Comparison of ENCODE assay signal across 8 cellular contexts in the genomic region with DNA sequence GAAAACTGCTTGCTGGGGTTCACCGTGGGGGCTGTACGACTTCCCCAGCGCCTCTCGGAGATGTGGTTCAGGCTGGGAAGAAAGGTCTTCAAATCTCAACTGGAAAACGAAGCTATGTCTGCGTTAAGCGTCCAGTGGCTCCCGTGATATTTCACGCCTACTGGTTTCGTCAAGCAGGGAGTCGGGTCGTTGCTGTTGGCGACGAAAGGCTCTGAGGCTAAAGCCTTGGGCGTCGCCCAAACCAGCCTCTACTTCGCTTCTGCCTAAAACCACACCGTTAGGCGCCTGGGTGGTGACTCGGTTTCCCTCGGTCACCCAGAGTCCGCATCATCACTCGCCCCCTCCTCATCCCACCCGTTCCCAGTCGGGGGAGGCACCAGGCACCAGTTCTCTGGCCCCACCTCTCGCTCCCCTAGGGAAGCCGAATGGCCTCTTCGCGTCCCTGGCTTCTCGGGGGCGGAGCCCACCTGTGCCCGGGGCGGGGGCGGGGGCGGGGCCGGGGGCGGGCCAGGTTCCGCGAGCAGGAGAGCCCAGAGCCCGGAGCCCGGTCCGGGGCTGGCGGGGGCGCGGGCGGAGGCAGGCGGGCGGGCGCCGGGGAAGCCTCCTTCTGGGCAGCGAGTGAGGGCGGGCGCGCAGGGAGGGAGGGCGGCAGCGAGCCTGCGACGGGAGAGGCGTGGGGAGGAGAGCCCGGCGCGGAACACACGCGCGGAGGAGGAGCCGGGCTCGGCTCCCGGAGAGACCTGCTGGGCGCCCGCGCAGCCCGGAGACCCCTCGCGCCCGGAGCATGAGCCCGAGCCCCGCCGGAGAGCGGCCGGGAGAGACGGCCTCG. TPM values are rescaled to one million over a fixed set of nuclear protein-coding genes. Genes with fewer than 3 reads are reported as not detected.
A peak's percentile ranks its signal among the peaks of the same experiment; 100 is the strongest.
DNase-seq lines count a peak whose midpoint lies in the region.

Gene B4GALNT3, plus strand, starts transcription at position 510 of the 829 bp plus-strand sequence. CDS start 438 bp downstream, outside the sequence.

- no peak within 1 kb of the TSS for H2BK12ac ChIP-seq in mesenchymal stem cell (ENCODE audit: low read length in 2 of 2)

- peak; percentile 13 for DNase-seq in EH (ENCODE audit: low read depth)
- DNase-seq in NCI-H1105 (lab: John Stamatoyannopoulos, UW) = peak; percentile 53
- peak; percentile 82 for DNase-seq in activated CD4-positive, alpha-beta T cell treated with anti-CD3 and anti-CD28 coated beads, Interleukin-2, amount 10 ng/mL, durations not matched to agents 24 days and 14 days
- DNase-seq in effector CD4-positive, alpha-beta T cell = peak; percentile 25
- DNase-seq in mesenchymal stem cell = peak; percentile 20
- DNase-seq in stimulated activated naive CD4-positive, alpha-beta T cell treated with Interleukin-2 at 50 U/mL for 16 hours (lab: John Stamatoyannopoulos, UW) = peak; percentile 32
- DNase-seq in GM19238 (ENCODE audit: insufficient read length, low spot score) = no peak
- DNase-seq in NCI-H446 (lab: John Stamatoyannopoulos, UW) = no peak

- peak within 1 kb of the TSS in 1 of 2 experiments; percentile 64 for H3K18ac ChIP-seq in mesenchymal stem cell (ENCODE audit: low read depth in 1 of 2, low read length in 2 of 2)

- no peak within 1 kb of the TSS for H3K27ac Mint-ChIP-seq in activated CD4-positive, alpha-beta T cell treated with anti-CD3 and anti-CD28 coated beads, Interleukin-2, amount 10 ng/mL, durations not matched to agents 24 days and 14 days

- no peak within 1 kb of the TSS for H2AK5ac ChIP-seq in mesenchymal stem cell (ENCODE audit: low read length, severe bottlenecking)

- no peaks in the 10 kb centered on the region for H3K36me3 ChIP-seq in mesenchymal stem cell (ENCODE audit: control insufficient read depth in 1 of 2, insufficient read depth in 2 of 2, low read depth in 1 of 2, low read length in 2 of 2)

- H3K27ac ChIP-seq in mesenchymal stem cell (ENCODE audit: low read length, poor library complexity, severe bottlenecking) = no peak within 1 kb of the TSS

- intact Hi-C loops in activated CD4-positive, alpha-beta T cell treated with anti-CD3 and anti-CD28 coated beads, Interleukin-2, amount 10 ng/mL, durations not matched to agents 24 days and 14 days (cut with micrococcal nuclease) = no loop called here

- no peak within 1 kb of the TSS for H2BK120ac ChIP-seq in mesenchymal stem cell (ENCODE audit: low read depth, low read length)

- H3K23ac ChIP-seq in mesenchymal stem cell (ENCODE audit: low read length in 2 of 2) = no peak within 1 kb of the TSS

- H2BK5ac ChIP-seq in mesenchymal stem cell (ENCODE audit: low read depth, low read length, poor library complexity, severe bottlenecking) = no peak within 1 kb of the TSS

- H3K27me3 ChIP-seq in mesenchymal stem cell (ENCODE audit: control insufficient read depth in 1 of 2, insufficient read depth in 1 of 2, low read length in 2 of 2) = peaks cover 67 to 90% of the 10 kb centered on the region in 2 experiments

- no peak within 1 kb of the TSS for H4K91ac ChIP-seq in mesenchymal stem cell (ENCODE audit: low read length)

- H3K4ac ChIP-seq in mesenchymal stem cell (ENCODE audit: low read depth in 1 of 2, low read length in 2 of 2) = no peak within 1 kb of the TSS

- peak within 1 kb of the TSS; percentile 87 for H3K4me3 Mint-ChIP-seq in activated CD4-positive, alpha-beta T cell treated with anti-CD3 and anti-CD28 coated beads, Interleukin-2, amount 10 ng/mL, durations not matched to agents 24 days and 14 days

- H3K27me3 Mint-ChIP-seq in activated CD4-positive, alpha-beta T cell treated with anti-CD3 and anti-CD28 coated beads, Interleukin-2, amount 10 ng/mL, durations not matched to agents 24 days and 14 days = peaks cover 78% of the 10 kb centered on the region

- H3K9me3 ChIP-seq in mesenchymal stem cell (ENCODE audit: control insufficient read depth, low read length) = no peaks in the 10 kb centered on the region

- H2BK15ac ChIP-seq in mesenchymal stem cell (ENCODE audit: low read depth, poor library complexity, severe bottlenecking) = peak within 1 kb of the TSS; percentile 55

- peaks cover 2% of the 10 kb centered on the region for H3K36me3 Mint-ChIP-seq in activated CD4-positive, alpha-beta T cell treated with anti-CD3 and anti-CD28 coated beads, Interleukin-2, amount 10 ng/mL, durations not matched to agents 24 days and 14 days (ENCODE audit: low read depth)

- no peaks in the 10 kb centered on the region for H3K79me1 ChIP-seq in mesenchymal stem cell (replicated peaks; ENCODE audit: low read length, poor library complexity, severe bottlenecking)

- H3K4me3 ChIP-seq in mesenchymal stem cell (ENCODE audit: insufficient read depth in 1 of 2, low read depth in 1 of 2, low read length in 2 of 2) = peak within 1 kb of the TSS; percentile 61 to 66

- no peaks in the 10 kb centered on the region for H3K9me3 Mint-ChIP-seq in activated CD4-positive, alpha-beta T cell treated with anti-CD3 and anti-CD28 coated beads, Interleukin-2, amount 10 ng/mL, durations not matched to agents 24 days and 14 days

- H3K4me1 Mint-ChIP-seq in activated CD4-positive, alpha-beta T cell treated with anti-CD3 and anti-CD28 coated beads, Interleukin-2, amount 10 ng/mL, durations not matched to agents 24 days and 14 days = peaks cover 12% of the 10 kb centered on the region

- H3K4me1 ChIP-seq in mesenchymal stem cell (ENCODE audit: control insufficient read depth, insufficient read depth, low read depth, low read length) = peaks cover 10% of the 10 kb centered on the region

- no peak within 1 kb of the TSS for H3K9ac ChIP-seq in mesenchymal stem cell (ENCODE audit: low read length)

- WGBS in mesenchymal stem cell = 13% methylated on average over 48 of the region's 82 CpGs

- H2AFZ ChIP-seq in mesenchymal stem cell (ENCODE audit: low read depth, low read length) = peak within 1 kb of the TSS; percentile 48

- H3K14ac ChIP-seq in mesenchymal stem cell (ENCODE audit: low read length in 2 of 2) = no peak within 1 kb of the TSS

- H3K4me2 ChIP-seq in mesenchymal stem cell (ENCODE audit: low read length, poor library complexity, severe bottlenecking) = peak within 1 kb of the TSS; percentile 95

- no peak within 1 kb of the TSS for H4K8ac ChIP-seq in mesenchymal stem cell (ENCODE audit: low read length)

RNA-seq across cellular contexts. Expression of gene B4GALNT3, which starts in this region (rescaled TPM):
- total RNA-seq in activated CD4-positive, alpha-beta T cell treated with anti-CD3 and anti-CD28 coated beads, Interleukin-2, amount 10 ng/mL, durations not matched to agents 24 days and 14 days = 6.6 TPM in 2 replicates
- polyA plus RNA-seq in mesenchymal stem cell (2013, experiment 1 of 2) = 3.1 TPM
- polyA plus RNA-seq in mesenchymal stem cell (2013, experiment 2 of 2) = 3.2 TPM

Comparison
In these comparisons a context has a peak if more than half of its experiments do, and no peak if none do; other contexts are left out.
1. DNase-seq: peak in EH (single experiment), NCI-H1105 (single experiment), activated CD4-positive, alpha-beta T cell treated with anti-CD3 and anti-CD28 coated beads, Interleukin-2, amount 10 ng/mL, durations not matched to agents 24 days and 14 days (single experiment), effector CD4-positive, alpha-beta T cell (single experiment), mesenchymal stem cell (single experiment) and stimulated activated naive CD4-positive, alpha-beta T cell treated with Interleukin-2 at 50 U/mL for 16 hours (single experiment); none in GM19238 (single experiment) and NCI-H446 (0 of 2).